In the genomic region with DNA sequence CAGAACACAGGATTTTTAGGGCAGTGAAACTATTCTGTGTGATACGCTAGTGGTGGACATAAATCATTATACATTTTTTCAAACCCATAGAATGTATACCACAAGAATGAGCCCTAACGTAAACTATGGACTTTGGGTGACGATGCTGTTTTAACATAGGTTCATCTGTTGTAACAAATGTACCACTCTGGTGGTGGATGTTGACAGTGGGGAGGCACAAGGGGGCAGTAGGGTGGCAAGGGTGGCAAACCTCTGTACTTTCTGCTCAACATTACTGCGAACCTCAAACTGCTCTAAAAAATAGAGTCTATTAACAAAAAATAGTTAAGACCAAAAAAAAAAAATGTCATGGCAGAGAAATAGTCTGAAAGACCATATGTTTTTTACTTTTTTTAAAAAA, we compare ENCODE assay signal across 2 cellular contexts.
TF ChIP-seq lines count a peak whose summit lies in the region.

No MANE protein-coding gene starts in this region.

TF ChIP-seq in SK-N-SH, 30 proteins besides CTCF, POLR2A, EP300 and RAD21:
- TF ChIP-seq SMC3 (IDR thresholded peaks at IDR 0.05; ENCODE audit: low read depth, low read length), result peak; percentile 28
- TF ChIP-seq, protein P1, sequence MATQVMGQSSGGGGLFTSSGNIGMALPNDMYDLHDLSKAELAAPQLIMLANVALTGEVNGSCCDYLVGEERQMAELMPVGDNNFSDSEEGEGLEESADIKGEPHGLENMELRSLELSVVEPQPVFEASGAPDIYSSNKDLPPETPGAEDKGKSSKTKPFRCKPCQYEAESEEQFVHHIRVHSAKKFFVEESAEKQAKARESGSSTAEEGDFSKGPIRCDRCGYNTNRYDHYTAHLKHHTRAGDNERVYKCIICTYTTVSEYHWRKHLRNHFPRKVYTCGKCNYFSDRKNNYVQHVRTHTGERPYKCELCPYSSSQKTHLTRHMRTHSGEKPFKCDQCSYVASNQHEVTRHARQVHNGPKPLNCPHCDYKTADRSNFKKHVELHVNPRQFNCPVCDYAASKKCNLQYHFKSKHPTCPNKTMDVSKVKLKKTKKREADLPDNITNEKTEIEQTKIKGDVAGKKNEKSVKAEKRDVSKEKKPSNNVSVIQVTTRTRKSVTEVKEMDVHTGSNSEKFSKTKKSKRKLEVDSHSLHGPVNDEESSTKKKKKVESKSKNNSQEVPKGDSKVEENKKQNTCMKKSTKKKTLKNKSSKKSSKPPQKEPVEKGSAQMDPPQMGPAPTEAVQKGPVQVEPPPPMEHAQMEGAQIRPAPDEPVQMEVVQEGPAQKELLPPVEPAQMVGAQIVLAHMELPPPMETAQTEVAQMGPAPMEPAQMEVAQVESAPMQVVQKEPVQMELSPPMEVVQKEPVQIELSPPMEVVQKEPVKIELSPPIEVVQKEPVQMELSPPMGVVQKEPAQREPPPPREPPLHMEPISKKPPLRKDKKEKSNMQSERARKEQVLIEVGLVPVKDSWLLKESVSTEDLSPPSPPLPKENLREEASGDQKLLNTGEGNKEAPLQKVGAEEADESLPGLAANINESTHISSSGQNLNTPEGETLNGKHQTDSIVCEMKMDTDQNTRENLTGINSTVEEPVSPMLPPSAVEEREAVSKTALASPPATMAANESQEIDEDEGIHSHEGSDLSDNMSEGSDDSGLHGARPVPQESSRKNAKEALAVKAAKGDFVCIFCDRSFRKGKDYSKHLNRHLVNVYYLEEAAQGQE (IDR thresholded peaks at IDR 0.05; ENCODE audit: low read depth, low read length), result no peak

TF ChIP-seq in H1, 55 proteins besides CTCF, POLR2A, EP300 and RAD21:
- TF ChIP-seq SRF (IDR thresholded peaks at IDR 0.05; ENCODE audit: low read depth, low read length) (no peak), CBX8 (IDR thresholded peaks at IDR 0.05; ENCODE audit: borderline replicate concordance, low read depth, low read length) (no peak), KDM1A (IDR thresholded peaks at IDR 0.05; ENCODE audit: borderline replicate concordance, low read length) (no peak), MAFK (IDR thresholded peaks at IDR 0.05; ENCODE audit: low read depth, low read length) (no peak), TEAD4 (IDR thresholded peaks at IDR 0.05; ENCODE audit: low read depth, low read length) (no peak), GTF2F1 (IDR thresholded peaks at IDR 0.05; ENCODE audit: borderline replicate concordance, low read depth, low read length) (no peak), SP1 (IDR thresholded peaks at IDR 0.05; ENCODE audit: low read depth, low read length) (no peak), POU5F1 (IDR thresholded peaks at IDR 0.05; ENCODE audit: low read depth, low read length) (no peak), CEBPB (IDR thresholded peaks at IDR 0.05; ENCODE audit: low read depth, low read length) (no peak), BACH1 (IDR thresholded peaks at IDR 0.05; ENCODE audit: low read length) (no peak), SP2 (IDR thresholded peaks at IDR 0.05; ENCODE audit: low read length) (no peak), KDM5A (IDR thresholded peaks at IDR 0.05; ENCODE audit: low read length) (no peak), SAP30 (IDR thresholded peaks at IDR 0.05; ENCODE audit: insufficient read depth, insufficient replicate concordance, low read length) (no peak), CTBP2 (IDR thresholded peaks at IDR 0.05; ENCODE audit: borderline replicate concordance, insufficient read depth, insufficient read length, low read length) (no peak), SIN3A (conservative IDR thresholded peaks at IDR 0.05 in 1 of 2, IDR thresholded peaks at IDR 0.05 in 1 of 2; ENCODE audit: low read depth in 1 of 2, low read length in 2 of 2) (no peak), HDAC6 (IDR thresholded peaks at IDR 0.05; ENCODE audit: low read depth, low read length) (no peak)
- TF ChIP-seq, protein P2, sequence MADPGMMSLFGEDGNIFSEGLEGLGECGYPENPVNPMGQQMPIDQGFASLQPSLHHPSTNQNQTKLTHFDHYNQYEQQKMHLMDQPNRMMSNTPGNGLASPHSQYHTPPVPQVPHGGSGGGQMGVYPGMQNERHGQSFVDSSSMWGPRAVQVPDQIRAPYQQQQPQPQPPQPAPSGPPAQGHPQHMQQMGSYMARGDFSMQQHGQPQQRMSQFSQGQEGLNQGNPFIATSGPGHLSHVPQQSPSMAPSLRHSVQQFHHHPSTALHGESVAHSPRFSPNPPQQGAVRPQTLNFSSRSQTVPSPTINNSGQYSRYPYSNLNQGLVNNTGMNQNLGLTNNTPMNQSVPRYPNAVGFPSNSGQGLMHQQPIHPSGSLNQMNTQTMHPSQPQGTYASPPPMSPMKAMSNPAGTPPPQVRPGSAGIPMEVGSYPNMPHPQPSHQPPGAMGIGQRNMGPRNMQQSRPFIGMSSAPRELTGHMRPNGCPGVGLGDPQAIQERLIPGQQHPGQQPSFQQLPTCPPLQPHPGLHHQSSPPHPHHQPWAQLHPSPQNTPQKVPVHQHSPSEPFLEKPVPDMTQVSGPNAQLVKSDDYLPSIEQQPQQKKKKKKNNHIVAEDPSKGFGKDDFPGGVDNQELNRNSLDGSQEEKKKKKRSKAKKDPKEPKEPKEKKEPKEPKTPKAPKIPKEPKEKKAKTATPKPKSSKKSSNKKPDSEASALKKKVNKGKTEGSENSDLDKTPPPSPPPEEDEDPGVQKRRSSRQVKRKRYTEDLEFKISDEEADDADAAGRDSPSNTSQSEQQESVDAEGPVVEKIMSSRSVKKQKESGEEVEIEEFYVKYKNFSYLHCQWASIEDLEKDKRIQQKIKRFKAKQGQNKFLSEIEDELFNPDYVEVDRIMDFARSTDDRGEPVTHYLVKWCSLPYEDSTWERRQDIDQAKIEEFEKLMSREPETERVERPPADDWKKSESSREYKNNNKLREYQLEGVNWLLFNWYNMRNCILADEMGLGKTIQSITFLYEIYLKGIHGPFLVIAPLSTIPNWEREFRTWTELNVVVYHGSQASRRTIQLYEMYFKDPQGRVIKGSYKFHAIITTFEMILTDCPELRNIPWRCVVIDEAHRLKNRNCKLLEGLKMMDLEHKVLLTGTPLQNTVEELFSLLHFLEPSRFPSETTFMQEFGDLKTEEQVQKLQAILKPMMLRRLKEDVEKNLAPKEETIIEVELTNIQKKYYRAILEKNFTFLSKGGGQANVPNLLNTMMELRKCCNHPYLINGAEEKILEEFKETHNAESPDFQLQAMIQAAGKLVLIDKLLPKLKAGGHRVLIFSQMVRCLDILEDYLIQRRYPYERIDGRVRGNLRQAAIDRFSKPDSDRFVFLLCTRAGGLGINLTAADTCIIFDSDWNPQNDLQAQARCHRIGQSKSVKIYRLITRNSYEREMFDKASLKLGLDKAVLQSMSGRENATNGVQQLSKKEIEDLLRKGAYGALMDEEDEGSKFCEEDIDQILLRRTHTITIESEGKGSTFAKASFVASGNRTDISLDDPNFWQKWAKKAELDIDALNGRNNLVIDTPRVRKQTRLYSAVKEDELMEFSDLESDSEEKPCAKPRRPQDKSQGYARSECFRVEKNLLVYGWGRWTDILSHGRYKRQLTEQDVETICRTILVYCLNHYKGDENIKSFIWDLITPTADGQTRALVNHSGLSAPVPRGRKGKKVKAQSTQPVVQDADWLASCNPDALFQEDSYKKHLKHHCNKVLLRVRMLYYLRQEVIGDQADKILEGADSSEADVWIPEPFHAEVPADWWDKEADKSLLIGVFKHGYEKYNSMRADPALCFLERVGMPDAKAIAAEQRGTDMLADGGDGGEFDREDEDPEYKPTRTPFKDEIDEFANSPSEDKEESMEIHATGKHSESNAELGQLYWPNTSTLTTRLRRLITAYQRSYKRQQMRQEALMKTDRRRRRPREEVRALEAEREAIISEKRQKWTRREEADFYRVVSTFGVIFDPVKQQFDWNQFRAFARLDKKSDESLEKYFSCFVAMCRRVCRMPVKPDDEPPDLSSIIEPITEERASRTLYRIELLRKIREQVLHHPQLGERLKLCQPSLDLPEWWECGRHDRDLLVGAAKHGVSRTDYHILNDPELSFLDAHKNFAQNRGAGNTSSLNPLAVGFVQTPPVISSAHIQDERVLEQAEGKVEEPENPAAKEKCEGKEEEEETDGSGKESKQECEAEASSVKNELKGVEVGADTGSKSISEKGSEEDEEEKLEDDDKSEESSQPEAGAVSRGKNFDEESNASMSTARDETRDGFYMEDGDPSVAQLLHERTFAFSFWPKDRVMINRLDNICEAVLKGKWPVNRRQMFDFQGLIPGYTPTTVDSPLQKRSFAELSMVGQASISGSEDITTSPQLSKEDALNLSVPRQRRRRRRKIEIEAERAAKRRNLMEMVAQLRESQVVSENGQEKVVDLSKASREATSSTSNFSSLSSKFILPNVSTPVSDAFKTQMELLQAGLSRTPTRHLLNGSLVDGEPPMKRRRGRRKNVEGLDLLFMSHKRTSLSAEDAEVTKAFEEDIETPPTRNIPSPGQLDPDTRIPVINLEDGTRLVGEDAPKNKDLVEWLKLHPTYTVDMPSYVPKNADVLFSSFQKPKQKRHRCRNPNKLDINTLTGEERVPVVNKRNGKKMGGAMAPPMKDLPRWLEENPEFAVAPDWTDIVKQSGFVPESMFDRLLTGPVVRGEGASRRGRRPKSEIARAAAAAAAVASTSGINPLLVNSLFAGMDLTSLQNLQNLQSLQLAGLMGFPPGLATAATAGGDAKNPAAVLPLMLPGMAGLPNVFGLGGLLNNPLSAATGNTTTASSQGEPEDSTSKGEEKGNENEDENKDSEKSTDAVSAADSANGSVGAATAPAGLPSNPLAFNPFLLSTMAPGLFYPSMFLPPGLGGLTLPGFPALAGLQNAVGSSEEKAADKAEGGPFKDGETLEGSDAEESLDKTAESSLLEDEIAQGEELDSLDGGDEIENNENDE (IDR thresholded peaks at IDR 0.05; ENCODE audit: insufficient replicate concordance, low read length), result no peak
